ENCODE assay signal across 12 cellular contexts in genomic region chr12:109877504-109878246, GRCh38. TPM values are rescaled to one million over a fixed set of nuclear protein-coding genes. Genes with fewer than 3 reads are reported as not detected.
A peak's percentile ranks its signal among the peaks of the same experiment; 100 is the strongest.
DNase-seq lines count a peak whose midpoint lies in the region; ATAC-seq, FAIRE-seq and TF ChIP-seq lines count a peak whose summit lies in the region.
"Had no signal": no experiment of that assay in that cellular context is flagged by ENCODE, and none has a peak within 500 bp of the region (broad histone marks: within the 10 kb centered on the region; RNA-seq: fewer than 3 reads in every experiment).

No MANE protein-coding gene starts in this region.

- H2AFZ ChIP-seq in HepG2 (ENCODE audit: low read length) (no peak overlapping the region), mammary epithelial cell (ENCODE audit: low read depth, low read length) (no peak overlapping the region)

- H3K4me2 ChIP-seq in HepG2 (ENCODE audit: low read depth, low read length) (peak overlapping the region; percentile 36; the same call in 1 of the 2 replicates), mammary epithelial cell (ENCODE audit: insufficient read depth, low read depth, low read length) (no peak overlapping the region)

- TF ChIP-seq POLR2A in HepG2 (IDR thresholded peaks at IDR 0.05; ENCODE audit: insufficient read depth in 1 of 2, low read depth in 2 of 2, low read length in 2 of 2) (no peak), right lobe of liver (IDR thresholded peaks at IDR 0.05) (no peak)

- no peak for DNase-seq in HepG2 (ENCODE audit: low spot score)
- DNase-seq in right lobe of liver, result no peak
- no peak for DNase-seq in effector memory CD8-positive, alpha-beta T cell
- DNase-seq in natural killer cell treated with Interleukin-12 subunit alpha and Interleukin-12 subunit beta and Interleukin-15 and Interleukin-18, amount 100 ng/mL, for 72 hours (ENCODE audit: low spot score), result no peak
- DNase-seq in stimulated activated CD4-positive, alpha-beta T cell treated with anti-CD3 and anti-CD28 coated beads, Interleukin-4, amount 100 ng/mL, for 24 hours, result no peak
- no peak for DNase-seq in mammary epithelial cell
- DNase-seq in NCI-H2107 (lab: John Stamatoyannopoulos, UW), result no peak
- DNase-seq: activated CD4-positive, alpha-beta memory T cell treated with anti-CD3 and anti-CD28 coated beads for 36 hours; activated naive CD8-positive, alpha-beta T cell treated with anti-CD3 and anti-CD28 coated beads for 36 hours; SW 1271; trophoblast cell had no signal

- H4K20me1 ChIP-seq in HepG2 (ENCODE audit: insufficient read depth, low read length) (no peaks in the 10 kb centered on the region), mammary epithelial cell (ENCODE audit: insufficient read depth, low read length) (no peaks in the 10 kb centered on the region)

- no peak for TF ChIP-seq RAD21 in HepG2 (CRISPR knock-in tag; IDR thresholded peaks at IDR 0.05)

- no peak overlapping the region for H3K4me3 ChIP-seq in HepG2 (replicated peaks in 1 of 3; ENCODE audit: insufficient read depth in 1 of 3, low read depth in 2 of 3, low read length in 3 of 3)
- H3K4me3 ChIP-seq in right lobe of liver, result no peak overlapping the region
- H3K4me3 ChIP-seq in mammary epithelial cell (replicated peaks in 1 of 3; ENCODE audit: insufficient read depth in 1 of 3, low read depth in 2 of 3, low read length in 3 of 3), result no peak overlapping the region

- TF ChIP-seq EP300 in HepG2 (IDR thresholded peaks at IDR 0.05; ENCODE audit: low read depth in 2 of 2, low read length in 2 of 2) (no peak), HepG2 (CRISPR knock-in tag; IDR thresholded peaks at IDR 0.05; ENCODE audit: borderline replicate concordance) (no peak)

- no peaks in the 10 kb centered on the region for H3K9me3 Mint-ChIP-seq in effector memory CD8-positive, alpha-beta T cell
- H3K9me3 Mint-ChIP-seq in natural killer cell treated with Interleukin-12 subunit alpha and Interleukin-12 subunit beta and Interleukin-15 and Interleukin-18, amount 100 ng/mL, for 72 hours, result no peaks in the 10 kb centered on the region
- H3K9me3 Mint-ChIP-seq: activated CD4-positive, alpha-beta memory T cell treated with anti-CD3 and anti-CD28 coated beads for 36 hours; activated naive CD8-positive, alpha-beta T cell treated with anti-CD3 and anti-CD28 coated beads for 36 hours had no signal

- ATAC-seq in HepG2, result no peak
- no peak for ATAC-seq in right lobe of liver
- no peak for ATAC-seq in effector memory CD8-positive, alpha-beta T cell (replicated peaks)
- ATAC-seq in natural killer cell treated with Interleukin-12 subunit alpha and Interleukin-12 subunit beta and Interleukin-15 and Interleukin-18, amount 100 ng/mL, for 72 hours, result no peak
- ATAC-seq in HG03439 (IDR thresholded peaks at IDR 0.05; ENCODE audit: unreplicated experiment), result no peak

- WGBS in HepG2 (ENCODE audit: low lambda C conversion rate), result 72% methylated on average over 10 of the region's 10 CpGs
- 68% methylated on average over 5 of the region's 10 CpGs for WGBS in right lobe of liver (ENCODE audit: insufficient coverage, low coverage, low lambda C conversion rate, missing lambda C conversion rate)
- 59% methylated on average over 9 of the region's 10 CpGs for WGBS in mammary epithelial cell (ENCODE audit: low coverage, missing lambda C conversion rate)

- H3K27ac Mint-ChIP-seq in effector memory CD8-positive, alpha-beta T cell, result peak overlapping the region in 1 of 2 donors; percentile 38
- H3K27ac Mint-ChIP-seq in natural killer cell treated with Interleukin-12 subunit alpha and Interleukin-12 subunit beta and Interleukin-15 and Interleukin-18, amount 100 ng/mL, for 72 hours, result peak overlapping the region in 1 of 2 donors; percentile 94
- H3K27ac Mint-ChIP-seq: activated CD4-positive, alpha-beta memory T cell treated with anti-CD3 and anti-CD28 coated beads for 36 hours; activated naive CD8-positive, alpha-beta T cell treated with anti-CD3 and anti-CD28 coated beads for 36 hours had no signal

- H3K36me3 Mint-ChIP-seq in effector memory CD8-positive, alpha-beta T cell (ENCODE audit: insufficient read depth), result peaks cover 19% of the 10 kb centered on the region
- no peaks in the 10 kb centered on the region for H3K36me3 Mint-ChIP-seq in natural killer cell treated with Interleukin-12 subunit alpha and Interleukin-12 subunit beta and Interleukin-15 and Interleukin-18, amount 100 ng/mL, for 72 hours
- H3K36me3 Mint-ChIP-seq: activated CD4-positive, alpha-beta memory T cell treated with anti-CD3 and anti-CD28 coated beads for 36 hours; activated naive CD8-positive, alpha-beta T cell treated with anti-CD3 and anti-CD28 coated beads for 36 hours had no signal

- H3K9ac ChIP-seq in HepG2 (ENCODE audit: insufficient read depth, low read depth, low read length), result no peak overlapping the region
- H3K9ac ChIP-seq in mammary epithelial cell (ENCODE audit: insufficient read depth, low read length), result no peak overlapping the region

- in situ Hi-C loops in HepG2 (cut with HindIII; ENCODE audit: extremely low pct_ligation_motif_present, low pct_unique_long_range_greater_than_20kb), result no loop called here
- in situ Hi-C loops in mammary epithelial cell (cut with MboI; ENCODE audit: low sequenced_read_pairs in 2 of 2), result no loop called here

- CTCF ChIA-PET in HepG2 (lab: Yijun Ruan, JAX; ENCODE audit: low intra/inter-chr PET ratio, low total read pairs) (no interaction called here), mammary epithelial cell (lab: Charles Lee; ENCODE audit: low non-redundant PET) (no interaction called here)

- no peak for TF ChIP-seq CTCF in HepG2 (CRISPR knock-in tag; IDR thresholded peaks at IDR 0.05)
- TF ChIP-seq CTCF in right lobe of liver (IDR thresholded peaks at IDR 0.05), result no peak
- no peak for TF ChIP-seq CTCF in mammary epithelial cell (conservative IDR thresholded peaks at IDR 0.05 in 1 of 2, IDR thresholded peaks at IDR 0.05 in 1 of 2; ENCODE audit: extremely low read depth in 1 of 2, insufficient read depth in 1 of 2, low read depth in 1 of 2, low read length in 2 of 2)

- H3K36me3 ChIP-seq in HepG2 (replicated peaks in 1 of 2; ENCODE audit: control insufficient read depth in 1 of 2, insufficient read depth in 2 of 2, low read length in 2 of 2), result no peaks in the 10 kb centered on the region
- H3K36me3 ChIP-seq in right lobe of liver, result no peaks in the 10 kb centered on the region
- H3K36me3 ChIP-seq in mammary epithelial cell (ENCODE audit: insufficient read depth, low read length), result no peaks in the 10 kb centered on the region

- dilution Hi-C loops in mammary epithelial cell (cut with HindIII; ENCODE audit: low sequenced_read_pairs), result no loop called here

- FAIRE-seq in HepG2 (lab: Jason Lieb, UNC), result no peak

- no peaks in the 10 kb centered on the region for H3K27me3 Mint-ChIP-seq in effector memory CD8-positive, alpha-beta T cell
- no peaks in the 10 kb centered on the region for H3K27me3 Mint-ChIP-seq in natural killer cell treated with Interleukin-12 subunit alpha and Interleukin-12 subunit beta and Interleukin-15 and Interleukin-18, amount 100 ng/mL, for 72 hours
- H3K27me3 Mint-ChIP-seq: activated CD4-positive, alpha-beta memory T cell treated with anti-CD3 and anti-CD28 coated beads for 36 hours; activated naive CD8-positive, alpha-beta T cell treated with anti-CD3 and anti-CD28 coated beads for 36 hours had no signal

- intact Hi-C loops in HepG2 (cut with micrococcal nuclease; ENCODE audit: unreplicated experiment) (no loop called here), right lobe of liver (cut with DNase I) (no loop called here), mammary epithelial cell (cut with micrococcal nuclease) (loop anchor here (2.0 kb wide), 1 partner anchor 13 kb away; no protein-coding TSS in a partner anchor)

- H3K79me2 ChIP-seq in HepG2 (ENCODE audit: insufficient read depth, low read length) (peaks cover 7% of the 10 kb centered on the region), mammary epithelial cell (ENCODE audit: insufficient read depth, low read length) (peaks cover 72% of the 10 kb centered on the region)

- peaks cover 66% of the 10 kb centered on the region for H3K4me1 ChIP-seq in HepG2 (ENCODE audit: insufficient read depth, low read length)
- H3K4me1 ChIP-seq in right lobe of liver, result peaks cover 0 to 11% (median 5%) of the 10 kb centered on the region in 4 donors
- peaks cover 29% of the 10 kb centered on the region for H3K4me1 ChIP-seq in mammary epithelial cell (ENCODE audit: insufficient read depth, low read length)

- peaks cover 51 to 68% of the 10 kb centered on the region in 2 donors for H3K4me1 Mint-ChIP-seq in effector memory CD8-positive, alpha-beta T cell (ENCODE audit: low read depth in 2 of 2)
- H3K4me1 Mint-ChIP-seq in natural killer cell treated with Interleukin-12 subunit alpha and Interleukin-12 subunit beta and Interleukin-15 and Interleukin-18, amount 100 ng/mL, for 72 hours (ENCODE audit: low read depth in 2 of 2), result peaks cover 51 to 55% of the 10 kb centered on the region in 2 donors

- POLR2A ChIA-PET in HepG2 (lab: Yijun Ruan, JAX), result interaction anchor here (2.6 kb wide), 1 partner anchor 13 kb away, joined by 11 read pairs; no protein-coding TSS in a partner anchor

- H3K27me3 ChIP-seq in HepG2 (ENCODE audit: control insufficient read depth in 1 of 2, insufficient read depth in 2 of 2, low read length in 2 of 2) (peaks cover 0 to 9% of the 10 kb centered on the region in 2 experiments; a peak in 2 of 5 replicates), right lobe of liver (no peaks in the 10 kb centered on the region), mammary epithelial cell (ENCODE audit: insufficient read depth, low read length) (no peaks in the 10 kb centered on the region)

- no TSS peak for BruUV-seq in HepG2 (replicated peaks; lab: Mats Ljungman, UMichigan)
- BruUV-seq in mammary epithelial cell (replicated peaks; lab: Mats Ljungman, UMichigan), result no TSS peak

- H3K9me3 ChIP-seq in HepG2 (ENCODE audit: low read length) (no peaks in the 10 kb centered on the region), right lobe of liver (no peaks in the 10 kb centered on the region), mammary epithelial cell (replicated peaks; ENCODE audit: insufficient read depth, low read length) (no peaks in the 10 kb centered on the region)

- H3K27ac ChIP-seq in HepG2 (ENCODE audit: extremely low read length, insufficient read depth, low read length) (no peak overlapping the region), right lobe of liver (no peak overlapping the region), mammary epithelial cell (ENCODE audit: insufficient read depth, low read depth, low read length) (no peak overlapping the region)

- H3K4me3 Mint-ChIP-seq in effector memory CD8-positive, alpha-beta T cell, result peak overlapping the region; percentile 99 to 100
- peak overlapping the region; percentile 99 for H3K4me3 Mint-ChIP-seq in natural killer cell treated with Interleukin-12 subunit alpha and Interleukin-12 subunit beta and Interleukin-15 and Interleukin-18, amount 100 ng/mL, for 72 hours
- H3K4me3 Mint-ChIP-seq: activated CD4-positive, alpha-beta memory T cell treated with anti-CD3 and anti-CD28 coated beads for 36 hours had no signal

RNA-seq across cellular contexts. Expression of gene GLTP, which starts 2.7 kb away (rescaled TPM):
- 12.9 and 13.0 TPM in 2 replicates for total RNA-seq in HepG2 (2016; rRNA removed; fragmentation: Illumina TruSeq; extraction: Trizol)
- 14.4 and 15.2 TPM in 2 replicates for total RNA-seq in HepG2 (2016; cell fraction: cytosol; rRNA removed; fragmentation: Illumina TruSeq; extraction: Trizol; ENCODE audit: low read depth)
- 12.4 and 12.7 TPM in 2 replicates for total RNA-seq in HepG2 (2016; cell fraction: insoluble cytoplasmic fraction; rRNA removed; fragmentation: Illumina TruSeq; extraction: Trizol)
- 34.8 and 35.0 TPM in 2 replicates for total RNA-seq in HepG2 (2016; cell fraction: membrane; rRNA removed; fragmentation: Illumina TruSeq; extraction: Trizol)
- total RNA-seq in HepG2 (2016; cell fraction: nucleus; rRNA removed; fragmentation: Illumina TruSeq; extraction: Trizol), result 4.4 and 5.2 TPM in 2 replicates
- polyA plus RNA-seq in HepG2 (2011; rRNA removed), result 10.7 and 11.5 TPM in 2 replicates
- polyA plus RNA-seq in HepG2 (2011; cell fraction: cytosol; rRNA removed), result 10.9 and 11.5 TPM in 2 replicates
- polyA plus RNA-seq in HepG2 (2011; cell fraction: nucleus; rRNA removed), result 3.4 and 4.3 TPM in 2 replicates
- polyA plus RNA-seq in HepG2 (2012), result 12.3 and 13.7 TPM in 2 replicates
- 20.7 and 21.8 TPM in 2 replicates for polyA plus RNA-seq in HepG2 (2016; cell fraction: cytosol; fragmentation: Illumina TruSeq; extraction: Trizol; ENCODE audit: low read depth)
- 17.9 TPM in 2 replicates for polyA plus RNA-seq in HepG2 (2016; cell fraction: insoluble cytoplasmic fraction; fragmentation: Illumina TruSeq; extraction: Trizol; ENCODE audit: low read depth)
- polyA plus RNA-seq in HepG2 (2016; cell fraction: membrane; fragmentation: Illumina TruSeq; extraction: Trizol; ENCODE audit: low read depth), result 36.8 and 38.1 TPM in 2 replicates
- 10.2 and 10.4 TPM in 2 replicates for polyA plus RNA-seq in HepG2 (2016; cell fraction: nucleus; fragmentation: Illumina TruSeq; extraction: Trizol; ENCODE audit: insufficient read depth, low read depth)
- 25.4 and 50.4 TPM in 2 replicates for polyA minus RNA-seq in HepG2 (2011; rRNA and poly(A)+ RNA removed; ENCODE audit: low replicate concordance)
- 16.7 and 19.5 TPM in 2 replicates for polyA minus RNA-seq in HepG2 (2011; cell fraction: cytosol; rRNA and poly(A)+ RNA removed)
- polyA minus RNA-seq in HepG2 (2011; cell fraction: nucleus; rRNA and poly(A)+ RNA removed), result 2.4 and 3.9 TPM in 2 replicates
- total RNA-seq in right lobe of liver, result 10 to 100 TPM in 5 of 6 experiments, 1 to 10 TPM in 1; 9.8 to 20.8 (median 13.6) TPM
- 10 to 100 TPM; 29.7 to 31.2 TPM for total RNA-seq in natural killer cell treated with Interleukin-12 subunit alpha and Interleukin-12 subunit beta and Interleukin-15 and Interleukin-18, amount 100 ng/mL, for 72 hours
- total RNA-seq in mammary epithelial cell, result 10 to 100 TPM; 60.2 to 63.8 TPM
- 63.0 TPM for polyA plus RNA-seq in mammary epithelial cell
- polyA minus RNA-seq in mammary epithelial cell, result 65.7 TPM

RNA-seq across cellular contexts. Expression of gene TCHP, which starts 22.4 kb away (rescaled TPM):
- total RNA-seq in HepG2 (2016; rRNA removed; fragmentation: Illumina TruSeq; extraction: Trizol), result 10.4 and 12.2 TPM in 2 replicates
- 2.5 and 2.6 TPM in 2 replicates for total RNA-seq in HepG2 (2016; cell fraction: cytosol; rRNA removed; fragmentation: Illumina TruSeq; extraction: Trizol; ENCODE audit: low read depth)
- 8.5 and 11.7 TPM in 2 replicates for total RNA-seq in HepG2 (2016; cell fraction: insoluble cytoplasmic fraction; rRNA removed; fragmentation: Illumina TruSeq; extraction: Trizol)
- total RNA-seq in HepG2 (2016; cell fraction: membrane; rRNA removed; fragmentation: Illumina TruSeq; extraction: Trizol), result 5.2 and 5.6 TPM in 2 replicates
- 12.5 and 13.8 TPM in 2 replicates for total RNA-seq in HepG2 (2016; cell fraction: nucleus; rRNA removed; fragmentation: Illumina TruSeq; extraction: Trizol)
- polyA plus RNA-seq in HepG2 (2011; rRNA removed), result 6.3 and 6.7 TPM in 2 replicates
- polyA plus RNA-seq in HepG2 (2011; cell fraction: cytosol; rRNA removed), result 4.3 and 5.7 TPM in 2 replicates
- polyA plus RNA-seq in HepG2 (2011; cell fraction: nucleus; rRNA removed), result 32.3 and 36.3 TPM in 2 replicates
- polyA plus RNA-seq in HepG2 (2012), result 7.6 and 9.7 TPM in 2 replicates
- polyA plus RNA-seq in HepG2 (2016; cell fraction: cytosol; fragmentation: Illumina TruSeq; extraction: Trizol; ENCODE audit: low read depth), result 1.2 and 1.4 TPM in 2 replicates
- 11.8 and 12.5 TPM in 2 replicates for polyA plus RNA-seq in HepG2 (2016; cell fraction: insoluble cytoplasmic fraction; fragmentation: Illumina TruSeq; extraction: Trizol; ENCODE audit: low read depth)
- 3.1 and 3.4 TPM in 2 replicates for polyA plus RNA-seq in HepG2 (2016; cell fraction: membrane; fragmentation: Illumina TruSeq; extraction: Trizol; ENCODE audit: low read depth)
- 29.5 and 29.6 TPM in 2 replicates for polyA plus RNA-seq in HepG2 (2016; cell fraction: nucleus; fragmentation: Illumina TruSeq; extraction: Trizol; ENCODE audit: insufficient read depth, low read depth)
- 5.0 and 14.9 TPM in 2 replicates for polyA minus RNA-seq in HepG2 (2011; rRNA and poly(A)+ RNA removed; ENCODE audit: low replicate concordance)
- polyA minus RNA-seq in HepG2 (2011; cell fraction: cytosol; rRNA and poly(A)+ RNA removed), result 1.4 and 1.7 TPM in 2 replicates
- polyA minus RNA-seq in HepG2 (2011; cell fraction: nucleus; rRNA and poly(A)+ RNA removed), result 11.3 and 11.8 TPM in 2 replicates
- total RNA-seq in right lobe of liver, result 1 to 10 TPM; 4.9 to 8.8 (median 6.8) TPM
- total RNA-seq in natural killer cell treated with Interleukin-12 subunit alpha and Interleukin-12 subunit beta and Interleukin-15 and Interleukin-18, amount 100 ng/mL, for 72 hours, result 10 to 100 TPM; 20.5 to 31.1 TPM
- 10 to 100 TPM in 1 of 2 donors, 1 to 10 TPM in 1; 4.0 to 19.4 TPM for total RNA-seq in mammary epithelial cell
- polyA plus RNA-seq in mammary epithelial cell, result 8.9 TPM
- 7.4 TPM for polyA minus RNA-seq in mammary epithelial cell

RNA-seq across cellular contexts. Expression of gene TRPV4, which starts 44.5 kb away (rescaled TPM):
- total RNA-seq in HepG2 (2016; rRNA removed; fragmentation: Illumina TruSeq; extraction: Trizol) (0.35 and 0.66 TPM in 2 replicates), right lobe of liver (10 to 100 TPM in 1 of 6 experiments, 1 to 10 TPM in 5; 5.3 to 10.3 (median 6.7) TPM), mammary epithelial cell (1 to 10 TPM; 3.5 to 9.5 TPM)
- 0.20 and 0.35 TPM in 2 replicates for total RNA-seq in HepG2 (2016; cell fraction: cytosol; rRNA removed; fragmentation: Illumina TruSeq; extraction: Trizol; ENCODE audit: low read depth)
- total RNA-seq in HepG2 (2016; cell fraction: insoluble cytoplasmic fraction; rRNA removed; fragmentation: Illumina TruSeq; extraction: Trizol), result 0.45 and 0.93 TPM in 2 replicates
- total RNA-seq in HepG2 (2016; cell fraction: membrane; rRNA removed; fragmentation: Illumina TruSeq; extraction: Trizol), result 0.83 and 1.0 TPM in 2 replicates
- total RNA-seq in HepG2 (2016; cell fraction: nucleus; rRNA removed; fragmentation: Illumina TruSeq; extraction: Trizol), result 0.75 and 1.1 TPM in 2 replicates
- polyA plus RNA-seq in HepG2 (2011; rRNA removed) (4.7 and 5.6 TPM in 2 replicates), mammary epithelial cell (12.1 TPM)
- polyA plus RNA-seq in HepG2 (2011; cell fraction: cytosol; rRNA removed), result 3.1 and 4.5 TPM in 2 replicates
- polyA plus RNA-seq in HepG2 (2011; cell fraction: nucleus; rRNA removed), result 7.9 and 11.8 TPM in 2 replicates
- 0.68 and 1.3 TPM in 2 replicates for polyA plus RNA-seq in HepG2 (2012)
- 0.67 and 0.84 TPM in 2 replicates for polyA plus RNA-seq in HepG2 (2016; cell fraction: cytosol; fragmentation: Illumina TruSeq; extraction: Trizol; ENCODE audit: low read depth)
- polyA plus RNA-seq in HepG2 (2016; cell fraction: insoluble cytoplasmic fraction; fragmentation: Illumina TruSeq; extraction: Trizol; ENCODE audit: low read depth), result 0.52 and 0.71 TPM in 2 replicates
- polyA plus RNA-seq in HepG2 (2016; cell fraction: membrane; fragmentation: Illumina TruSeq; extraction: Trizol; ENCODE audit: low read depth), result 1.1 and 1.2 TPM in 2 replicates
- 2.0 and 2.5 TPM in 2 replicates for polyA plus RNA-seq in HepG2 (2016; cell fraction: nucleus; fragmentation: Illumina TruSeq; extraction: Trizol; ENCODE audit: insufficient read depth, low read depth)
- polyA minus RNA-seq in HepG2 (2011; rRNA and poly(A)+ RNA removed; ENCODE audit: low replicate concordance), result 13.9 TPM in 1 of 2 replicates, not detected in the other
- 3.2 and 3.3 TPM in 2 replicates for polyA minus RNA-seq in HepG2 (2011; cell fraction: cytosol; rRNA and poly(A)+ RNA removed)
- 4.0 and 4.6 TPM in 2 replicates for polyA minus RNA-seq in HepG2 (2011; cell fraction: nucleus; rRNA and poly(A)+ RNA removed)
- total RNA-seq in natural killer cell treated with Interleukin-12 subunit alpha and Interleukin-12 subunit beta and Interleukin-15 and Interleukin-18, amount 100 ng/mL, for 72 hours, result not detected
- polyA minus RNA-seq in mammary epithelial cell, result 4.7 TPM
- total RNA-seq: activated CD4-positive, alpha-beta memory T cell treated with anti-CD3 and anti-CD28 coated beads for 36 hours; activated naive CD8-positive, alpha-beta T cell treated with anti-CD3 and anti-CD28 coated beads for 36 hours had no signal
